ENCODE assay signal across 8 cellular contexts in the genomic region with DNA sequence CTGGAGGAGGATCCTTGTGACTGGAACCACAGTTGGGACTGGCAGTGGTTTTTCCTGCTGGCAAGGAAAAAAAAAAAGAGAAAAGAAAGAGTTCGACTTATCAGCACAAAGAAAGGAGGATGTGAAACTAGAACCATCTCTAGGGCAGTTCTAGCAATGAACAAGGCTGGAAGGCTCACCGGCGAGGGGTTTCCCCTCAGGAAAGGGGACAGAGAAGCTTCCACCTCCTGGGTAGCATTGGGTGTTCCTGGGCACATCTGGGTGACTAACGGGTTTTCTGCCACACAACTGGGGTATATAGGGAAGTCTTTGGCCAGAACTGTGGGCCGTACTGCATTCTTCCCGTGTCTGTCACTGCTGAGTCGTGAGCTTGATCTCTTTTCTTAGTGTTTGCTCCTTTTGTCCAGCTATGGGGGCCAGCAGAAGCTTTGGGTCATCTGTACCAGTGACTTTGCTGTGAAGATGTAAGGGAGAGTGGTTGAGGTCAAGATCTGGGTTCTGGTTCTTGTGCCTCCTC.
DNase-seq lines count a peak whose midpoint lies in the region; ATAC-seq and TF ChIP-seq lines count a peak whose summit lies in the region.

No MANE protein-coding gene starts in this region.

- H3K27ac ChIP-seq in right atrium auricular region, result no peak overlapping the region
- H3K27ac ChIP-seq in heart right ventricle, result peak overlapping the region in 1 of 10 donors; percentile 39
- no peak overlapping the region for H3K27ac ChIP-seq in testis

- H3K27me3 ChIP-seq in right atrium auricular region, result no peaks in the 10 kb centered on the region
- no peaks in the 10 kb centered on the region for H3K27me3 ChIP-seq in heart right ventricle
- no peaks in the 10 kb centered on the region for H3K27me3 ChIP-seq in testis

- ATAC-seq in heart right ventricle, result no peak
- peak; percentile 82 for ATAC-seq in HG03039 (IDR thresholded peaks at IDR 0.05; ENCODE audit: unreplicated experiment)

- TF ChIP-seq CTCF in right atrium auricular region (IDR thresholded peaks at IDR 0.05) (no peak), heart right ventricle (IDR thresholded peaks at IDR 0.05) (no peak), fibroblast of the aortic adventitia (IDR thresholded peaks at IDR 0.05; ENCODE audit: insufficient read depth, low read length) (no peak), testis (IDR thresholded peaks at IDR 0.05) (no peak)

- no peak for TF ChIP-seq POLR2A in testis (IDR thresholded peaks at IDR 0.05)

- DNase-seq in right atrium auricular region (ENCODE audit: low spot score), result peak; percentile 54
- no peak for DNase-seq in heart right ventricle
- peak; percentile 83 for DNase-seq in RPMI8226
- peak; percentile 48 for DNase-seq in fibroblast of the aortic adventitia (ENCODE audit: low read depth)
- no peak for DNase-seq in testis
- DNase-seq in DMS79 (lab: John Stamatoyannopoulos, UW), result no peak
- no peak for DNase-seq in effector CD4-positive, alpha-beta T cell

- intact Hi-C loops in heart right ventricle (cut with DNase I), result loop anchor here in 8 of 10 donors (2.0 to 10.0 kb wide), 5 partner anchors 22 to 170 kb away; partner anchors contain the start of gene PTPRJ (in 3 of the 8)
- intact Hi-C loops in testis (cut with DNase I; ENCODE audit: low total_unique reads), result loop anchor here (5.0 kb wide), 1 partner anchor 170 kb away; no protein-coding TSS in a partner anchor

- H3K4me3 ChIP-seq in right atrium auricular region (no peak overlapping the region), heart right ventricle (no peak overlapping the region), fibroblast of the aortic adventitia (ENCODE audit: low read depth, low read length) (no peak overlapping the region), testis (no peak overlapping the region)

- H3K4me1 ChIP-seq in right atrium auricular region, result peaks cover 0 to 30% of the 10 kb centered on the region in 2 donors
- H3K4me1 ChIP-seq in heart right ventricle, result peaks cover 4 to 87% (median 41%) of the 10 kb centered on the region in 9 donors
- H3K4me1 ChIP-seq in testis, result peaks cover 7% of the 10 kb centered on the region

- no peaks in the 10 kb centered on the region for H3K36me3 ChIP-seq in right atrium auricular region
- peaks cover 0 to under 1% (median 0%) of the 10 kb centered on the region in 9 donors for H3K36me3 ChIP-seq in heart right ventricle
- H3K36me3 ChIP-seq in testis (ENCODE audit: low read depth, missing control alignments), result no peaks in the 10 kb centered on the region

- WGBS in heart right ventricle, 2 donors, result 85 to 88% methylated on average over 7 of the region's 7 CpGs
- 74 to 91% methylated on average over 7 of the region's 7 CpGs for WGBS in testis, 2 donors

- H3K9me3 ChIP-seq in right atrium auricular region (no peaks in the 10 kb centered on the region), heart right ventricle (no peaks in the 10 kb centered on the region), testis (no peaks in the 10 kb centered on the region)

Comparison
In these comparisons a context has a peak if more than half of its experiments do, and no peak if none do; other contexts are left out.
1. DNase-seq: peak in right atrium auricular region (single experiment), RPMI8226 (single experiment) and fibroblast of the aortic adventitia (single experiment); none in heart right ventricle (0 of 2), testis (single experiment), DMS79 (single experiment) and effector CD4-positive, alpha-beta T cell (single experiment).